8 cellular contexts compared by ENCODE assay signal in genomic region chr4:7044415-7044930, GRCh38. TPM values are rescaled to one million over a fixed set of nuclear protein-coding genes. Genes with fewer than 3 reads are reported as not detected.
A peak's percentile ranks its signal among the peaks of the same experiment; 100 is the strongest.
DNase-seq lines count a peak whose midpoint lies in the region; ATAC-seq and TF ChIP-seq lines count a peak whose summit lies in the region.

No MANE protein-coding gene starts in this region.

- DNase-seq in NCI-H2227 (lab: John Stamatoyannopoulos, UW; ENCODE audit: unreplicated experiment), result peak; percentile 3
- no peak for DNase-seq in NCI-H2227 treated with DMSO at 0.1 percent for 48 hours (lab: John Stamatoyannopoulos, UW)
- DNase-seq in activated naive CD8-positive, alpha-beta T cell treated with anti-CD3 and anti-CD28 coated beads for 36 hours, result no peak
- no peak for DNase-seq in kidney epithelial cell (ENCODE audit: low read depth)
- peak in 1 of 49 donors; percentile 9 for DNase-seq in substantia nigra (lab: John Stamatoyannopoulos, UW)
- no peak for DNase-seq in NCI-H1417 (lab: John Stamatoyannopoulos, UW)
- no peak for DNase-seq in NOMO-1 treated with dmso at 0.1 percent for 144 hours (lab: John Stamatoyannopoulos, UW; ENCODE audit: unreplicated experiment)

- no peaks in the 10 kb centered on the region for H3K9me3 Mint-ChIP-seq in activated naive CD8-positive, alpha-beta T cell treated with anti-CD3 and anti-CD28 coated beads for 36 hours

- peak overlapping the region; percentile 35 for H3K27ac ChIP-seq in substantia nigra (ENCODE audit: low read depth, low read length, poor library complexity, severe bottlenecking)

- H3K27me3 Mint-ChIP-seq in activated naive CD8-positive, alpha-beta T cell treated with anti-CD3 and anti-CD28 coated beads for 36 hours, result peaks cover 4% of the 10 kb centered on the region

- H3K27me3 ChIP-seq in kidney epithelial cell (ENCODE audit: control insufficient read depth, insufficient read depth, low read length), result no peaks in the 10 kb centered on the region

- TF ChIP-seq CTCF in kidney epithelial cell (IDR thresholded peaks at IDR 0.05; ENCODE audit: insufficient read depth, low read length, poor library complexity, severe bottlenecking), result no peak

- peak overlapping the region; percentile 89 for H3K4me3 Mint-ChIP-seq in activated naive CD8-positive, alpha-beta T cell treated with anti-CD3 and anti-CD28 coated beads for 36 hours

- no peaks in the 10 kb centered on the region for H3K36me3 Mint-ChIP-seq in activated naive CD8-positive, alpha-beta T cell treated with anti-CD3 and anti-CD28 coated beads for 36 hours

- peaks cover 2% of the 10 kb centered on the region for H3K36me3 ChIP-seq in kidney epithelial cell (ENCODE audit: control insufficient read depth, insufficient read depth, low read length)

- H3K4me1 Mint-ChIP-seq in activated naive CD8-positive, alpha-beta T cell treated with anti-CD3 and anti-CD28 coated beads for 36 hours, result peaks cover 49% of the 10 kb centered on the region

- peak overlapping the region; percentile 55 for H3K4me3 ChIP-seq in kidney epithelial cell (ENCODE audit: low read depth, low read length)

- ATAC-seq in HG02840 (IDR thresholded peaks at IDR 0.05; ENCODE audit: low FRiP score, unreplicated experiment), result no peak

- peak overlapping the region; percentile 75 for H3K27ac Mint-ChIP-seq in activated naive CD8-positive, alpha-beta T cell treated with anti-CD3 and anti-CD28 coated beads for 36 hours

RNA-seq across cellular contexts. Expression of gene TADA2B, which starts 1.3 kb away (rescaled TPM):
- total RNA-seq in activated naive CD8-positive, alpha-beta T cell treated with anti-CD3 and anti-CD28 coated beads for 36 hours, result 10 to 100 TPM; 10.3 to 11.2 TPM
- total RNA-seq in kidney epithelial cell, result 26.9 and 27.9 TPM in 2 replicates

RNA-seq across cellular contexts. Expression of gene GRPEL1, which starts 23.4 kb away (rescaled TPM):
- 100 to 1,000 TPM in 1 of 2 experiments, 10 to 100 TPM in 1; 96.6 to 109 TPM for total RNA-seq in activated naive CD8-positive, alpha-beta T cell treated with anti-CD3 and anti-CD28 coated beads for 36 hours
- total RNA-seq in kidney epithelial cell, result 31.5 and 43.9 TPM in 2 replicates
